ENCODE assay signal across 8 cellular contexts in genomic region chr1:55215194-55216021, GRCh38. TPM values are rescaled to one million over a fixed set of nuclear protein-coding genes. Genes with fewer than 3 reads are reported as not detected.
DNase-seq lines count a peak whose midpoint lies in the region; ATAC-seq and TF ChIP-seq lines count a peak whose summit lies in the region.

TSS of gene USP24 (minus strand) at chr1:55215364. CDS start at chr1:55215113, 251 bp downstream.

- peaks cover 13% of the 10 kb centered on the region for H4K20me1 ChIP-seq in DOHH2 (ENCODE audit: control insufficient read depth, insufficient read depth, low read depth, low read length)

- H3K9me3 ChIP-seq in DOHH2 (ENCODE audit: control insufficient read depth, insufficient read depth, low read length): no peaks in the 10 kb centered on the region
- H3K9me3 ChIP-seq in stomach smooth muscle (ENCODE audit: control insufficient read depth in 2 of 2, low read length in 2 of 2): no peaks in the 10 kb centered on the region

- H3K4me1 ChIP-seq in DOHH2 (ENCODE audit: control insufficient read depth, low read length): peaks cover 61% of the 10 kb centered on the region
- H3K4me1 ChIP-seq in stomach smooth muscle (ENCODE audit: control insufficient read depth, insufficient read depth, low read length): peaks cover 26% of the 10 kb centered on the region

- peak within 1 kb of the TSS; percentile 98 for H3K4me2 ChIP-seq in DOHH2 (ENCODE audit: low read length)

- H3K27me3 ChIP-seq in DOHH2 (ENCODE audit: control insufficient read depth, low read length): no peaks in the 10 kb centered on the region
- no peaks in the 10 kb centered on the region for H3K27me3 ChIP-seq in stomach smooth muscle (ENCODE audit: control insufficient read depth in 1 of 2, insufficient read depth in 2 of 2, low read length in 2 of 2)

- H3K4me3 ChIP-seq in DOHH2 (ENCODE audit: low read length): peak within 1 kb of the TSS; percentile 95
- H3K4me3 ChIP-seq in Jurkat, Clone E6-1 (ENCODE audit: low read length): peak within 1 kb of the TSS; percentile 82
- H3K4me3 ChIP-seq in foreskin fibroblast (ENCODE audit: low read depth in 1 of 2, low read length in 2 of 2): peak within 1 kb of the TSS; percentile 84 to 89
- H3K4me3 ChIP-seq in stomach smooth muscle (ENCODE audit: low read length in 2 of 2): peak within 1 kb of the TSS; percentile 89 to 90

- H3K36me3 ChIP-seq in DOHH2 (ENCODE audit: control insufficient read depth, low read length) (peaks cover 16% of the 10 kb centered on the region), stomach smooth muscle (ENCODE audit: control insufficient read depth in 2 of 2, insufficient read depth in 2 of 2, low read length in 2 of 2) (no peaks in the 10 kb centered on the region)

- peak; percentile 79 for ATAC-seq in GM21717 (IDR thresholded peaks at IDR 0.05; ENCODE audit: unreplicated experiment)

- H3K4me3 Mint-ChIP-seq in neural crest cell: peak within 1 kb of the TSS; percentile 98

- TF ChIP-seq POLR2A in Raji (IDR thresholded peaks at IDR 0.05; ENCODE audit: insufficient read depth, low read depth, low read length): peak; percentile 74

- TF ChIP-seq CTCF in DOHH2 (IDR thresholded peaks at IDR 0.05; ENCODE audit: low read depth, low read length, poor library complexity, severe bottlenecking): no peak
- no peak for TF ChIP-seq CTCF in foreskin fibroblast (IDR thresholded peaks at IDR 0.05; ENCODE audit: low read depth, low read length)
- TF ChIP-seq CTCF in neural crest cell (conservative IDR thresholded peaks at IDR 0.05): no peak

- H3K27ac Mint-ChIP-seq in neural crest cell (ENCODE audit: unreplicated experiment): peak within 1 kb of the TSS; percentile 97

- H3K27me3 Mint-ChIP-seq in neural crest cell (ENCODE audit: low read depth): peaks cover 4% of the 10 kb centered on the region

- peaks cover 56% of the 10 kb centered on the region for H3K4me1 Mint-ChIP-seq in neural crest cell

- H3F3A ChIP-seq in DOHH2 (ENCODE audit: control insufficient read depth, insufficient read depth): peaks cover 23% of the 10 kb centered on the region

- peak within 1 kb of the TSS; percentile 80 to 92 for H3K9ac ChIP-seq in stomach smooth muscle (ENCODE audit: low read length in 2 of 2)

- no peaks in the 10 kb centered on the region for H3K9me3 Mint-ChIP-seq in neural crest cell

- peak; percentile 76 for DNase-seq in Jurkat, Clone E6-1 (ENCODE audit: low read depth, low spot score)
- DNase-seq in activated gamma-delta T cell (lab: John Stamatoyannopoulos, UW) (peak; percentile 71), foreskin fibroblast (peak; percentile 70 to 91), neural crest cell (ENCODE audit: low read depth, low spot score) (peak; percentile 62)

- no peaks in the 10 kb centered on the region for H3K36me3 Mint-ChIP-seq in neural crest cell (ENCODE audit: low read depth)

- no peaks in the 10 kb centered on the region for H3K9me2 ChIP-seq in DOHH2 (replicated peaks; ENCODE audit: control insufficient read depth, low read length)

- peaks cover 57% of the 10 kb centered on the region for H3K79me2 ChIP-seq in DOHH2 (ENCODE audit: control insufficient read depth, low read length)

- H3K27ac ChIP-seq in DOHH2 (ENCODE audit: low read depth, low read length) (peak within 1 kb of the TSS; percentile 68), stomach smooth muscle (ENCODE audit: low read length) (peak within 1 kb of the TSS; percentile 88)

RNA-seq across cellular contexts. Expression of gene USP24, which starts in this region (rescaled TPM):
- 26.5 TPM for polyA plus RNA-seq in Jurkat, Clone E6-1 (2012; ENCODE audit: insufficient read depth, insufficient read length)
- total RNA-seq in neural crest cell: 44.6 and 50.3 TPM in 2 replicates

Comparison
In these comparisons a context has a peak if more than half of its experiments do, and no peak if none do; other contexts are left out.
1. Peak in every context shown above with its lines: DNase-seq, ATAC-seq, H3K4me3 ChIP-seq and H3K27ac ChIP-seq.